In genomic region chr3:32902887-32903371, GRCh38 we compare ENCODE assay signal across 7 cellular contexts. TPM values are rescaled to one million over a fixed set of nuclear protein-coding genes. Genes with fewer than 3 reads are reported as not detected.
DNase-seq lines count a peak whose midpoint lies in the region; ATAC-seq and TF ChIP-seq lines count a peak whose summit lies in the region.
"Not testable (repeated sequence)": the region's sequence is repeated elsewhere in the genome, so short reads cannot be mapped to it uniquely, and the experiment has no call there.

No MANE protein-coding gene starts in this region.

- DNase-seq in NCI-H1105 (lab: John Stamatoyannopoulos, UW) (peak; percentile 26), activated gamma-delta T cell treated with Interleukin-2 at 50 U/mL for 16 hours (peak; percentile 6), erythroblast (lab: John Stamatoyannopoulos, UW) (peak; percentile 32 to 35), lung microvascular endothelial cell (ENCODE audit: low read depth in 2 of 2) (peak; percentile 5 to 49)
- DNase-seq in activated CD4-positive, CD25-positive, alpha-beta regulatory T cell (lab: John Stamatoyannopoulos, UW) = peak in 3 of 4 experiments; percentile 2 to 18 (median 5)
- DNase-seq in stimulated activated CD4-positive, alpha-beta T cell treated with anti-CD3 and anti-CD28 coated beads, Interleukin-1b, Interleukin-23, amount 100 ng/mL, for 4 hours (ENCODE audit: low read depth in 2 of 2) = peak; percentile 21 to 32

- not testable (repeated sequence) for TF ChIP-seq POLR2A in erythroblast (IDR thresholded peaks at IDR 0.05; ENCODE audit: low read length)

- ATAC-seq in GM19035 (IDR thresholded peaks at IDR 0.05; ENCODE audit: unreplicated experiment) = peak; percentile 85

RNA-seq across cellular contexts. Expression of gene CCR4, which starts 48.5 kb away (rescaled TPM):
- total RNA-seq in lung microvascular endothelial cell = not detected in 2 replicates

Comparison
In these comparisons a context has a peak if more than half of its experiments do, and no peak if none do; other contexts are left out.
1. Peak in every context shown above with its lines: DNase-seq and ATAC-seq.